Comparison of ENCODE assay signal across 1 cellular context in genomic region chr5:2523180-2523579, GRCh38.
TF ChIP-seq lines count a peak whose summit lies in the region.

No MANE protein-coding gene starts in this region.

TF ChIP-seq in GM23338, 12 proteins besides CTCF, POLR2A, EP300 and RAD21 (continued from another document):
- TF ChIP-seq ZNF462 (CRISPR knock-in tag; IDR thresholded peaks at IDR 0.05) (no peak), CREB1 (CRISPR knock-in tag; IDR thresholded peaks at IDR 0.05; ENCODE audit: low read depth) (no peak), NANOG (IDR thresholded peaks at IDR 0.05; ENCODE audit: borderline replicate concordance) (no peak), ETS1 (IDR thresholded peaks at IDR 0.05) (no peak)
